Comparison of ENCODE assay signal across 8 cellular contexts in the genomic region with DNA sequence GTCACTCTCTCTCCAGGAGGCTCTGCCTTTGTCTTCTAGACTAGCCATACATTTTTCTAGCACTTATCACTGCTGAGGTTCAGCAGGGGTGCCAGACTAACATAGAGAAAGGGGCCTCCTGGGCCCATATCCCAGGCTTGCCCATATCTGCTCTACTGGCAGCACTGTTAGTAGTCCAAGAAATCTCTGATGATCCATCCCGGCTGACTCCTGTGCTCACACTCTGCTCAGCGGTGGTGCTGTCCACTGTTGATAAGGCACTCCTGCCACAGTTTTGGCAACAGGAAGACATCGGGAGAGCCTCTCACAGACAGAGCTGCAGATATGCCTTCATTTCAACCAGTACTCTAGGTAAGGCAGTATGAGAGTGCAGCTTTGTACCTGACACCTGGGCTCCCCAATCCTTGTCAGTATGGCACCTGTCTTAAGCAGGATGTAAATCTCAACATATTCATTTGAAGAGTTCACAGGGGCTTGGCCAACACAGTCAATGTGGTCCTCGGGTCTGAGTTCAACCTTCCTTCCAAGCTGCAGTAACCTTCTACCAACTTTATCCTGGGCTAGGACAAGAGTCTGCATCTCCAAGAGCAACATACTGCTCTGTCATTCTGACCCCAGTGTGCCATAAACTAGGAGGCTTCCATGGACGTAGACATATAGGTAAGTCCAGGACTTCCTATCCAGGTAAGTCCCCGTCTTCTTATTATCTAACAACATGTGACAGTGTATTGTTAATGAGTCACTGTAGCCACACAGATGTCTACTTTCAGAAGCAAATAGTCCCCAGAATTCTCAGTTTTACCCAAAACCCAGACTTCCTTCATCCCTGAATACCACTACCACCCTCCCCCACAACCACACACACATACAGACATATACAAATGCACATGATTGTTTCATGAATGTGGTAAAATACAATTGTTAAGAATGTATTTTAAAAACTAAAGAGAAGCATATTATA.
DNase-seq lines count a peak whose midpoint lies in the region; ATAC-seq and TF ChIP-seq lines count a peak whose summit lies in the region.

No MANE protein-coding gene starts in this region.

- peaks cover 0 to 3% (median 0%) of the 10 kb centered on the region in 5 donors for H3K36me3 ChIP-seq in subcutaneous abdominal adipose tissue (ENCODE audit: control insufficient read depth in 5 of 5, insufficient read depth in 5 of 5, low read length in 5 of 5)

- no peaks in the 10 kb centered on the region for H3K27me3 ChIP-seq in subcutaneous abdominal adipose tissue (ENCODE audit: control insufficient read depth in 5 of 5, insufficient read depth in 4 of 5, low read length in 5 of 5)

- H3K9ac ChIP-seq in subcutaneous abdominal adipose tissue (ENCODE audit: low read length in 5 of 5), result no peak overlapping the region

- no peak for TF ChIP-seq CTCF in choroid plexus epithelial cell (conservative IDR thresholded peaks at IDR 0.05; ENCODE audit: low read depth, low read length)

- H3K27ac ChIP-seq in subcutaneous abdominal adipose tissue (ENCODE audit: low read depth, low read length), result peak overlapping the region; percentile 13

- peak; percentile 42 for DNase-seq in stimulated activated CD4-positive, alpha-beta T cell treated with anti-CD3 and anti-CD28 coated beads, Interleukin-15, amount 100 ng/mL, for 24 hours
- no peak for DNase-seq in stimulated activated CD4-positive, alpha-beta T cell treated with anti-CD3 and anti-CD28 coated beads, Interleukin-2, amount 100 ng/mL, for 48 hours
- DNase-seq in choroid plexus epithelial cell (ENCODE audit: low read depth) (peak; percentile 50), NOMO-1 treated with dmso at 0.1 percent for 144 hours (lab: John Stamatoyannopoulos, UW; ENCODE audit: unreplicated experiment) (no peak), GF-D8 (lab: John Stamatoyannopoulos, UW) (no peak)
- DNase-seq in stimulated activated CD4-positive, alpha-beta T cell treated with anti-CD3 and anti-CD28 coated beads, Interleukin-4, amount 100 ng/mL, for 4 hours, result no peak

- H3K4me1 ChIP-seq in subcutaneous abdominal adipose tissue (ENCODE audit: control insufficient read depth in 5 of 5, insufficient read depth in 5 of 5, low read length in 5 of 5), result peaks cover 27 to 96% (median 74%) of the 10 kb centered on the region in 5 donors

- no peak overlapping the region for H3K4me3 ChIP-seq in choroid plexus epithelial cell (ENCODE audit: low read depth, low read length)
- H3K4me3 ChIP-seq in subcutaneous abdominal adipose tissue (ENCODE audit: low read depth in 1 of 5, low read length in 5 of 5), result no peak overlapping the region

- H3K9me3 ChIP-seq in subcutaneous abdominal adipose tissue (ENCODE audit: control insufficient read depth in 5 of 5, low read length in 5 of 5), result no peaks in the 10 kb centered on the region

- peak; percentile 95 for ATAC-seq in HG03442 (IDR thresholded peaks at IDR 0.05; ENCODE audit: unreplicated experiment)

Comparison
In these comparisons a context has a peak if more than half of its experiments do, and no peak if none do; other contexts are left out.
1. DNase-seq: peak in stimulated activated CD4-positive, alpha-beta T cell treated with anti-CD3 and anti-CD28 coated beads, Interleukin-15, amount 100 ng/mL, for 24 hours (single experiment) and choroid plexus epithelial cell (single experiment); none in stimulated activated CD4-positive, alpha-beta T cell treated with anti-CD3 and anti-CD28 coated beads, Interleukin-2, amount 100 ng/mL, for 48 hours (0 of 2), NOMO-1 treated with dmso at 0.1 percent for 144 hours (single experiment), GF-D8 (single experiment) and stimulated activated CD4-positive, alpha-beta T cell treated with anti-CD3 and anti-CD28 coated beads, Interleukin-4, amount 100 ng/mL, for 4 hours (0 of 2).